Comparison of ENCODE assay signal across 8 cellular contexts in the genomic region with DNA sequence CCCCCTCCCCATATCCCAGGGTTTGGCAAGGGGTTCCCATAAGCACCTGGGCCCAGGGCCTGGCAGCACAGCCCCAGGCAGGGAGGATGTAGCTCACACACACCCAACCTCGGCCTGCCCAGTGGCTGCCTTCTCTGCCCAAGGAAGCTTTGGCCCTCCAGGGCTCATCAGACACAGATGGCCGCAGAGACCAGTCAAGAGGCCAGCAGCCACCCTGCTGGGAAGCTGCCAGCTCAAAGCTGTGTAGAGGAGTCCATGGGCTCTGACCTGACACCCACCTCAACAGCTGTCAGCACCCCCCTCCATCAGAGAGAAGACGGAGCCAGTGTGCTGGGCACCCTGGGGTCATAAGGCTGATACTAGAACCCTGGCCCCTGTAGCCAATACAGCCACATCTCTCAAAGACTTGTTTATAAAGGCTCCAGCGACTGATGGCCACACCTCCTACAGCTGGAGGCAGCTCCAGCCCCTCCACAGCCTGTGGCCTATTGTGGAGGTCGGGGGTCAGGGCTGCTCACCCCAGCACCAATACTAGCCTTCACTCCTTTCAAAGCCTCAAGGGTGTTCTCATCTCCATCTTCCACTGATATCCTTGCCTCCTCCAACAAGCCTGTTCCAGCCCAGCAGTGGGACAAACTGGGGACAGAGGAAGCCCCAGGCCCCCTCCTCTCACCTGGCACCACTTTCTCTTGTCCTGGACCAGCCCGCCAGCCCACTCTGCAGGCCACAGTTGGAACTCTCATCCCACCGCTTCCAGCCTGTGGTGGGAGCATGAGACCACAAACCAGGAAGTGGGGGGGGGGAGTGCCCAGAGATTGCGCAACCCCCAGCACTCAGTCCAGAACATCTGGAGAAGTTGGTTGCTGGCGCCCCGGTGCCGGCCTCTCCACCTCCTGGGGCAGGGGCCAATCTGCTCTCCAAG. TPM values are rescaled to one million over a fixed set of nuclear protein-coding genes. Genes with fewer than 3 reads are reported as not detected.
DNase-seq lines count a peak whose midpoint lies in the region; ATAC-seq, FAIRE-seq and TF ChIP-seq lines count a peak whose summit lies in the region.

No MANE protein-coding gene starts in this region.

- ATAC-seq in GM21786 (IDR thresholded peaks at IDR 0.05; ENCODE audit: unreplicated experiment) = no peak
- ATAC-seq in HG02973 (IDR thresholded peaks at IDR 0.05; ENCODE audit: unreplicated experiment) = no peak

- peaks cover 4% of the 10 kb centered on the region for H3K9me1 ChIP-seq in keratinocyte (ENCODE audit: control insufficient read depth, extremely low read depth, insufficient read depth, low read length)

- H3K27me3 Mint-ChIP-seq in Caco-2 (ENCODE audit: insufficient read depth, unreplicated experiment) = no peaks in the 10 kb centered on the region

- H3K9ac ChIP-seq in keratinocyte (ENCODE audit: control insufficient read depth, extremely low read depth, insufficient read depth, low read length) = no peak overlapping the region

- CTCF ChIA-PET in Caco-2 (lab: Charles Lee) = interaction anchor here (1.7 kb wide), 1 partner anchor 21 kb away, joined by 5 read pairs; no protein-coding TSS in a partner anchor

- FAIRE-seq in keratinocyte (lab: Jason Lieb, UNC) = no peak

- H3K36me3 ChIP-seq in Caco-2 (ENCODE audit: control insufficient read depth, insufficient read depth, low read length) (no peaks in the 10 kb centered on the region; the same call in none of the 2 replicates), ascending aorta (peaks cover 7 to 14% of the 10 kb centered on the region in 2 donors), keratinocyte (ENCODE audit: control insufficient read depth in 2 of 2, extremely low read depth in 1 of 2, insufficient read depth in 2 of 2, low read length in 2 of 2) (peaks cover 0 to 11% of the 10 kb centered on the region in 2 experiments)

- TF ChIP-seq CTCF in Caco-2 (IDR thresholded peaks at IDR 0.05; ENCODE audit: insufficient read depth in 1 of 2, low read depth in 1 of 2, low read length in 1 of 2, severe bottlenecking in 1 of 2, unreplicated experiment in 1 of 2) (no peak), ascending aorta (IDR thresholded peaks at IDR 0.05) (peak in 2 of 3 experiments; percentile 16 to 17), keratinocyte (optimal IDR thresholded peaks at IDR 0.05 in 1 of 3, IDR thresholded peaks at IDR 0.05 in 1 of 3, conservative IDR thresholded peaks at IDR 0.05 in 1 of 3; ENCODE audit: extremely low read depth in 1 of 3, insufficient read depth in 2 of 3, low read length in 3 of 3) (peak in 1 of 3 experiments; percentile 16)

- no peaks in the 10 kb centered on the region for H3K9me3 Mint-ChIP-seq in Caco-2 (ENCODE audit: unreplicated experiment)

- H3K27ac ChIP-seq in ascending aorta = peak overlapping the region; percentile 97 to 100
- H3K27ac ChIP-seq in keratinocyte (ENCODE audit: control insufficient read depth, insufficient read depth, low read length) = peak overlapping the region; percentile 66
- peak overlapping the region; percentile 75 for H3K27ac ChIP-seq in substantia nigra (ENCODE audit: low read depth, low read length, poor library complexity, severe bottlenecking)

- no peaks in the 10 kb centered on the region for H4K20me1 ChIP-seq in keratinocyte (ENCODE audit: control insufficient read depth, extremely low read depth, insufficient read depth, low read length)

- peak overlapping the region; percentile 75 for H3K4me3 Mint-ChIP-seq in Caco-2 (ENCODE audit: unreplicated experiment)

- H3K9me3 ChIP-seq in Caco-2 (no peaks in the 10 kb centered on the region), ascending aorta (no peaks in the 10 kb centered on the region), keratinocyte (ENCODE audit: control insufficient read depth, low read depth, low read length) (no peaks in the 10 kb centered on the region)

- DNase-seq in Caco-2 (peak in 1 of 2 experiments; percentile 27), LoVo (ENCODE audit: low spot score) (peak; percentile 24), ascending aorta (ENCODE audit: low spot score in 2 of 2) (peak; percentile 43 to 93), keratinocyte (ENCODE audit: low read depth, low spot score) (no peak), substantia nigra (lab: John Stamatoyannopoulos, UW) (peak in 9 of 49 donors; percentile 16 to 35 (median 32)), NCI-H774 (lab: John Stamatoyannopoulos, UW) (no peak)

- peak overlapping the region; percentile 95 for H3K4me2 ChIP-seq in keratinocyte (ENCODE audit: control insufficient read depth, extremely low read depth, insufficient read depth, low read depth, low read length)

- intact Hi-C loops in Caco-2 (cut with micrococcal nuclease; ENCODE audit: unreplicated experiment) = no loop called here
- intact Hi-C loops in ascending aorta (cut with DNase I) = no loop called here

- no TSS peak for BruUV-seq in Caco-2 (replicated peaks; lab: Mats Ljungman, UMichigan)

- H3K27ac Mint-ChIP-seq in Caco-2 (ENCODE audit: unreplicated experiment) = peak overlapping the region; percentile 77

- dilution Hi-C loops in keratinocyte (cut with MboI; ENCODE audit: extremely low pct_ligation_motif_present, low sequenced_read_pairs) = no loop called here

- H3K36me3 Mint-ChIP-seq in Caco-2 (ENCODE audit: insufficient read depth, unreplicated experiment) = peaks cover 19% of the 10 kb centered on the region

- peaks cover 11% of the 10 kb centered on the region for H3K79me2 ChIP-seq in keratinocyte (ENCODE audit: control insufficient read depth, insufficient read depth, low read length)

- no peak overlapping the region for H2AFZ ChIP-seq in keratinocyte (ENCODE audit: control insufficient read depth, low read length)

- POLR2A ChIA-PET in Caco-2 (lab: Charles Lee) = interaction anchor here (0.6 kb wide), 1 partner anchor 325 kb away, joined by 3 read pairs; no protein-coding TSS in a partner anchor

- H3K4me3 ChIP-seq in Caco-2 (ENCODE audit: low read depth, low read length) = no peak overlapping the region
- peak overlapping the region; percentile 69 to 76 for H3K4me3 ChIP-seq in ascending aorta
- H3K4me3 ChIP-seq in keratinocyte (ENCODE audit: control insufficient read depth in 2 of 3, extremely low read depth in 1 of 3, insufficient read depth in 2 of 3, low read depth in 1 of 3, low read length in 3 of 3) = no peak overlapping the region

- H3K4me1 ChIP-seq in Caco-2 (peaks cover 34% of the 10 kb centered on the region), ascending aorta (peaks cover 34 to 54% of the 10 kb centered on the region in 2 donors), keratinocyte (ENCODE audit: control insufficient read depth, extremely low read depth, insufficient read depth, low read length) (peaks cover 42% of the 10 kb centered on the region)

- H3K27me3 ChIP-seq in Caco-2 (replicated peaks; ENCODE audit: control insufficient read depth, insufficient read depth, low read length) (no peaks in the 10 kb centered on the region), ascending aorta (no peaks in the 10 kb centered on the region), keratinocyte (ENCODE audit: control insufficient read depth, extremely low read depth, insufficient read depth, low read length) (no peaks in the 10 kb centered on the region)

- H3K4me1 Mint-ChIP-seq in Caco-2 (ENCODE audit: low read depth, unreplicated experiment) = peaks cover 7% of the 10 kb centered on the region

RNA-seq across cellular contexts. Expression of gene MPG, which starts 2.2 kb away (rescaled TPM):
- total RNA-seq in Caco-2 (2022) (39.1 and 41.1 TPM in 2 replicates), ascending aorta (406 TPM)
- polyA plus RNA-seq in keratinocyte = 22.7 to 46.8 TPM (median 26.9 TPM) in 3 replicates
- polyA plus RNA-seq in keratinocyte (2011; ENCODE audit: low read depth) = 6.9 TPM
- 18.8 and 57.3 TPM in 2 replicates for polyA plus RNA-seq in keratinocyte (2011; cell fraction: cytosol; rRNA removed)
- 16.3 and 22.6 TPM in 2 replicates for polyA plus RNA-seq in keratinocyte (2011; cell fraction: nucleus; rRNA removed)
- 23.3 and 36.4 TPM in 2 replicates for polyA plus RNA-seq in keratinocyte (2012; ENCODE audit: low replicate concordance)
- 10.4 to 17.2 TPM (median 13.6 TPM) in 3 replicates for polyA minus RNA-seq in keratinocyte
- 62.7 TPM for polyA minus RNA-seq in keratinocyte (2011; cell fraction: cytosol; rRNA and poly(A)+ RNA removed)
- polyA minus RNA-seq in keratinocyte (2011; cell fraction: nucleus; rRNA and poly(A)+ RNA removed) = 11.1 and 13.0 TPM in 2 replicates

RNA-seq across cellular contexts. Expression of gene RHBDF1, which starts 3.4 kb away (rescaled TPM):
- 62.3 and 65.8 TPM in 2 replicates for total RNA-seq in Caco-2 (2022)
- 146 TPM for total RNA-seq in ascending aorta
- polyA plus RNA-seq in keratinocyte = 20.4 to 37.2 TPM (median 24.0 TPM) in 3 replicates
- polyA plus RNA-seq in keratinocyte (2011; ENCODE audit: low read depth) = 19.4 TPM
- 12.2 and 16.8 TPM in 2 replicates for polyA plus RNA-seq in keratinocyte (2011; cell fraction: cytosol; rRNA removed)
- 131 and 171 TPM in 2 replicates for polyA plus RNA-seq in keratinocyte (2011; cell fraction: nucleus; rRNA removed)
- 21.9 and 26.9 TPM in 2 replicates for polyA plus RNA-seq in keratinocyte (2012; ENCODE audit: low replicate concordance)
- polyA minus RNA-seq in keratinocyte = 25.4 to 87.6 TPM (median 34.0 TPM) in 3 replicates
- polyA minus RNA-seq in keratinocyte (2011; cell fraction: cytosol; rRNA and poly(A)+ RNA removed) = 21.1 TPM
- 34.8 and 35.9 TPM in 2 replicates for polyA minus RNA-seq in keratinocyte (2011; cell fraction: nucleus; rRNA and poly(A)+ RNA removed)

RNA-seq across cellular contexts. Expression of gene SNRNP25, which starts 22.2 kb away (rescaled TPM):
- total RNA-seq in Caco-2 (2022) (57.1 and 60.7 TPM in 2 replicates), ascending aorta (not detected)
- polyA plus RNA-seq in keratinocyte = 29.2 to 45.9 TPM (median 44.7 TPM) in 3 replicates
- 12.3 TPM for polyA plus RNA-seq in keratinocyte (2011; ENCODE audit: low read depth)
- polyA plus RNA-seq in keratinocyte (2011; cell fraction: cytosol; rRNA removed) = 29.2 and 35.0 TPM in 2 replicates
- 15.3 and 15.7 TPM in 2 replicates for polyA plus RNA-seq in keratinocyte (2011; cell fraction: nucleus; rRNA removed)
- 12.6 and 42.6 TPM in 2 replicates for polyA plus RNA-seq in keratinocyte (2012; ENCODE audit: low replicate concordance)
- 11.7 to 19.2 TPM (median 14.8 TPM) in 3 replicates for polyA minus RNA-seq in keratinocyte
- 11.3 TPM for polyA minus RNA-seq in keratinocyte (2011; cell fraction: cytosol; rRNA and poly(A)+ RNA removed)
- polyA minus RNA-seq in keratinocyte (2011; cell fraction: nucleus; rRNA and poly(A)+ RNA removed) = 2.3 and 3.6 TPM in 2 replicates

RNA-seq across cellular contexts. Expression of gene POLR3K, which starts 22.4 kb away (rescaled TPM):
- total RNA-seq in Caco-2 (2022) (29.3 and 32.4 TPM in 2 replicates), ascending aorta (not detected)
- 16.3 to 28.8 TPM (median 23.2 TPM) in 3 replicates for polyA plus RNA-seq in keratinocyte
- 1.5 TPM for polyA plus RNA-seq in keratinocyte (2011; ENCODE audit: low read depth)
- 22.7 and 27.7 TPM in 2 replicates for polyA plus RNA-seq in keratinocyte (2011; cell fraction: cytosol; rRNA removed)
- 11.8 and 12.9 TPM in 2 replicates for polyA plus RNA-seq in keratinocyte (2011; cell fraction: nucleus; rRNA removed)
- 12.7 and 19.5 TPM in 2 replicates for polyA plus RNA-seq in keratinocyte (2012; ENCODE audit: low replicate concordance)
- polyA minus RNA-seq in keratinocyte = 5.7 to 15.2 TPM (median 13.7 TPM) in 3 replicates
- polyA minus RNA-seq in keratinocyte (2011; cell fraction: cytosol; rRNA and poly(A)+ RNA removed) = 13.8 TPM
- polyA minus RNA-seq in keratinocyte (2011; cell fraction: nucleus; rRNA and poly(A)+ RNA removed) = 2.0 and 4.1 TPM in 2 replicates

Comparison
In these comparisons a context has a peak if more than half of its experiments do, and no peak if none do; other contexts are left out.
1. DNase-seq: peak in LoVo (single experiment) and ascending aorta (2 of 2); none in keratinocyte (single experiment) and NCI-H774 (single experiment).
2. H3K4me3 ChIP-seq: peak in ascending aorta (2 of 2); none in Caco-2 (single experiment) and keratinocyte (0 of 3).
3. CTCF ChIP-seq: peak in ascending aorta (2 of 3); none in Caco-2 (0 of 2).
4. RNA of gene SNRNP25, which starts 22.2 kb away (total RNA-seq): 57.1 to 60.7 TPM in Caco-2; not detected in ascending aorta (single experiment); every median in the first group is over 10 times any median in the second.
5. Peak in every context shown above with its lines, with median percentiles within 50 percentile points of each other: H3K27ac ChIP-seq.